ENCODE assay signal across 8 cellular contexts in the genomic region with DNA sequence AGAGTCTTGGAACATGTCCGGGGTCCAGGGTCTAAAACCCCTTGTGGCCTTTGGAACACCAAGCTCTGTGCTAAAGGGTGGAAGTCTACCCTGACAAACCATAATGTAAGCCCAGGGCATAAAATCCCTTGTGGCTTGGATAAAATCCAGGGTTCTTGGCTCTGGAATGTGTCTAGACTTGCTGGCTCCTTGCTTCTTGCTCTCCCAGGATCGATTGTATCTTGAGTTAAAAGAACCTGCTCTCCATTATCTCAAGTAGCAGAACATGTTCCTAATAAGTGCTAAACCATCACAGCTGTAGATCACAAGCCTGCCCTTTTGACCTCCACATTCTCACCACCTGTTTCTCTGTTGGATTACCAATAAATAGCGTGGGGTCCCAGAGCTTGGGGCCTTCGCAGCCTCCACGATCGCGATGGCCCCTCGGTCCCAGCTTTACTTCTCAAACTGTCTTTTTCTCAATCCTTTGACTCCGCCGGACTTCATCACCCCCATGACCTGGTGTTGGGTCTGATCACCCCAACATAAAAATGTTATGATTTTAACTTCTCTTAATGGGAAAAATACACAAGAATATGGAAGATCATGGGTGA.
DNase-seq lines count a peak whose midpoint lies in the region; TF ChIP-seq lines count a peak whose summit lies in the region.
"Not testable (repeated sequence)": the region's sequence is repeated elsewhere in the genome, so short reads cannot be mapped to it uniquely, and the experiment has no call there.

No MANE protein-coding gene starts in this region.

- not testable (repeated sequence) for H2AK5ac ChIP-seq in trophoblast cell (ENCODE audit: low read length)

- H4K12ac ChIP-seq in trophoblast cell (ENCODE audit: low read depth, low read length), result not testable (repeated sequence)

- POLR2A ChIA-PET in SK-N-SH (lab: Yijun Ruan, JAX), result not testable (repeated sequence)

- H3K9me2 ChIP-seq in SK-N-SH, result not testable (repeated sequence)

- H4K20me1 ChIP-seq in SK-N-SH (ENCODE audit: insufficient read depth), result not testable (repeated sequence)

- not testable (repeated sequence) for H3K4me2 ChIP-seq in SK-N-SH; trophoblast cell (ENCODE audit: low read length)

- H3K27me3 ChIP-seq in SK-N-SH (ENCODE audit: insufficient read depth); trophoblast cell (ENCODE audit: insufficient read depth, low read length): not testable (repeated sequence)

- not testable (repeated sequence) for TF ChIP-seq EP300 in SK-N-SH (IDR thresholded peaks at IDR 0.05; ENCODE audit: borderline replicate concordance in 1 of 2, low read depth in 1 of 2, low read length in 1 of 2)

- TF ChIP-seq CTCF in AG10803 (conservative IDR thresholded peaks at IDR 0.05; ENCODE audit: low read length); SK-N-SH (IDR thresholded peaks at IDR 0.05); choroid plexus epithelial cell (conservative IDR thresholded peaks at IDR 0.05; ENCODE audit: low read depth, low read length): not testable (repeated sequence)

- not testable (repeated sequence) for H3K4me3 ChIP-seq in AG10803 (ENCODE audit: low read length); SK-N-SH (ENCODE audit: low read depth in 2 of 2, low read length in 1 of 2); choroid plexus epithelial cell (ENCODE audit: low read depth, low read length); trophoblast cell (ENCODE audit: low read depth, low read length)

- H3K4me1 ChIP-seq in SK-N-SH (ENCODE audit: control insufficient read depth in 1 of 2, insufficient read depth in 2 of 2, low read depth in 1 of 2, low read length in 1 of 2); trophoblast cell (ENCODE audit: control insufficient read depth in 1 of 2, insufficient read depth in 2 of 2, low read length in 2 of 2): not testable (repeated sequence)

- H3K14ac ChIP-seq in trophoblast cell (ENCODE audit: low read length), result not testable (repeated sequence)

- H3K23ac ChIP-seq in trophoblast cell (ENCODE audit: low read length), result not testable (repeated sequence)

- not testable (repeated sequence) for H3K79me2 ChIP-seq in SK-N-SH (ENCODE audit: insufficient read depth); trophoblast cell (ENCODE audit: control insufficient read depth, insufficient read depth, low read length, poor library complexity)

- H4K91ac ChIP-seq in trophoblast cell (ENCODE audit: low read depth, low read length), result not testable (repeated sequence)

- H3K79me1 ChIP-seq in trophoblast cell (ENCODE audit: low read length), result not testable (repeated sequence)

- H2BK12ac ChIP-seq in trophoblast cell (ENCODE audit: low read length), result not testable (repeated sequence)

- H3K18ac ChIP-seq in trophoblast cell (ENCODE audit: low read length), result not testable (repeated sequence)

- H4K8ac ChIP-seq in trophoblast cell (ENCODE audit: low read depth, low read length), result not testable (repeated sequence)

- TF ChIP-seq RAD21 in SK-N-SH (IDR thresholded peaks at IDR 0.05; ENCODE audit: low read length), result not testable (repeated sequence)

- 82% methylated on average over 10 of the region's 10 CpGs for WGBS in SK-N-SH (ENCODE audit: low lambda C conversion rate)
- no CpG with 5 or more reads among the region's 10 CpGs for WGBS in trophoblast cell (ENCODE audit: extremely low coverage, insufficient coverage, insufficient read length)

- not testable (repeated sequence) for H2BK120ac ChIP-seq in trophoblast cell (ENCODE audit: insufficient read depth, low read length, poor library complexity)

- H3K27ac ChIP-seq in SK-N-SH (ENCODE audit: low read depth in 2 of 2, low read length in 1 of 2), result not testable (repeated sequence)
- H3K27ac ChIP-seq in trophoblast cell (ENCODE audit: low read depth, low read length), result peak overlapping the region; percentile 79

- not testable (repeated sequence) for H3F3A ChIP-seq in SK-N-SH (replicated peaks; ENCODE audit: insufficient read depth)

- CTCF ChIA-PET in SK-N-SH (lab: Yijun Ruan, JAX), result interaction anchor here (1.2 kb wide), 1 partner anchor 8 kb away, joined by 4 read pairs; no protein-coding TSS in a partner anchor

- H3K36me3 ChIP-seq in SK-N-SH (replicated peaks in 1 of 2; ENCODE audit: control insufficient read depth in 1 of 2, insufficient read depth in 2 of 2, low read length in 1 of 2); trophoblast cell (ENCODE audit: control insufficient read depth in 1 of 2, insufficient read depth in 2 of 2, low read length in 2 of 2): not testable (repeated sequence)

- H2BK5ac ChIP-seq in trophoblast cell (ENCODE audit: low read depth, low read length, poor library complexity), result peak overlapping the region; percentile 14

- not testable (repeated sequence) for H3K4ac ChIP-seq in trophoblast cell (ENCODE audit: low read depth, low read length)

- peak; percentile 3 for DNase-seq in AG10803 (ENCODE audit: low read depth)
- peak; percentile 38 for DNase-seq in ELR (ENCODE audit: low read depth)
- DNase-seq in NCI-H2171 treated with DMSO at 0.1 percent for 48 hours (lab: John Stamatoyannopoulos, UW), result peak; percentile 32
- not testable (repeated sequence) for DNase-seq in SK-N-SH, trophoblast cell
- DNase-seq in astrocyte of the hippocampus (ENCODE audit: low read depth, low spot score), result peak; percentile 63
- DNase-seq in choroid plexus epithelial cell (ENCODE audit: low read depth), result peak; percentile 63
- peak; percentile 35 for DNase-seq in glomerular visceral epithelial cell (ENCODE audit: extremely low spot score)

- H3K9me3 ChIP-seq in SK-N-SH; trophoblast cell (ENCODE audit: insufficient read depth, low read depth, low read length): not testable (repeated sequence)

- 0 out of 2 replicates have a peak overlapping the region, but pooled peaks have one; percentile 14 for H2AFZ ChIP-seq in SK-N-SH (ENCODE audit: low read depth)
- H2AFZ ChIP-seq in trophoblast cell (ENCODE audit: insufficient read depth, low read length, poor library complexity), result not testable (repeated sequence)

- H3K9ac ChIP-seq in SK-N-SH; trophoblast cell (ENCODE audit: low read length): not testable (repeated sequence)

TF ChIP-seq in SK-N-SH, 30 proteins besides CTCF, POLR2A, EP300 and RAD21:
- TF ChIP-seq NFIC (IDR thresholded peaks at IDR 0.05; ENCODE audit: borderline replicate concordance) (peak; percentile 52; the same call in 1 of the 2 replicates), TCF12 (IDR thresholded peaks at IDR 0.05) (peak; percentile 74)
